In genomic region chr5:112974901-112975300, GRCh38 we compare ENCODE assay signal across 1 cellular context.
TF ChIP-seq lines count a peak whose summit lies in the region.

No MANE protein-coding gene starts in this region.

TF ChIP-seq in IMR-90, 13 proteins besides CTCF, POLR2A, EP300 and RAD21:
- TF ChIP-seq MAFK (IDR thresholded peaks at IDR 0.05; ENCODE audit: low read depth, low read length) (no peak), NFE2L2 (IDR thresholded peaks at IDR 0.05; ENCODE audit: low read depth, low read length) (no peak)
